ENCODE assay signal across 8 cellular contexts in genomic region chr3:173411288-173412064, GRCh38. TPM values are rescaled to one million over a fixed set of nuclear protein-coding genes. Genes with fewer than 3 reads are reported as not detected.
DNase-seq lines count a peak whose midpoint lies in the region; ATAC-seq, FAIRE-seq and TF ChIP-seq lines count a peak whose summit lies in the region.

No MANE protein-coding gene starts in this region.

- H3K27me3 Mint-ChIP-seq in type B pancreatic cell, result no peaks in the 10 kb centered on the region

- 59% methylated on average over 5 of the region's 5 CpGs for WGBS in hepatocyte (ENCODE audit: low lambda C conversion rate, missing lambda C conversion rate)

- no peak overlapping the region for H3K9ac ChIP-seq in KMS-11

- H3K27ac Mint-ChIP-seq in type B pancreatic cell, result no peak overlapping the region

- H3K79me2 ChIP-seq in KMS-11 (ENCODE audit: insufficient read depth, low read depth), result no peaks in the 10 kb centered on the region
- no peaks in the 10 kb centered on the region for H3K79me2 ChIP-seq in hepatocyte

- H3K36me3 ChIP-seq in KMS-11 (ENCODE audit: insufficient read depth) (no peaks in the 10 kb centered on the region), WERI-Rb-1 (no peaks in the 10 kb centered on the region), hepatocyte (replicated peaks; ENCODE audit: insufficient read depth, low read depth) (no peaks in the 10 kb centered on the region)

- no peak for ATAC-seq in activated CD4-positive, CD25-positive, alpha-beta regulatory T cell treated with anti-CD3 and anti-CD28 coated beads, Interleukin-2, amount 50 U/mL, for 24 hours
- no peak for ATAC-seq in HG02610 (IDR thresholded peaks at IDR 0.05; ENCODE audit: unreplicated experiment)

- peaks cover 18% of the 10 kb centered on the region for H3K4me1 Mint-ChIP-seq in type B pancreatic cell (ENCODE audit: unreplicated experiment)

- H3K4me3 ChIP-seq in KMS-11 (IDR thresholded peaks at IDR 0.05; ENCODE audit: insufficient read depth, low read depth, low read length) (no peak overlapping the region), WERI-Rb-1 (ENCODE audit: low read depth, low read length) (no peak overlapping the region), hepatocyte (no peak overlapping the region)

- H3K9me2 ChIP-seq in hepatocyte (replicated peaks; ENCODE audit: insufficient read depth), result no peaks in the 10 kb centered on the region

- DNase-seq in DMS153 (lab: John Stamatoyannopoulos, UW), result peak; percentile 40
- DNase-seq in WERI-Rb-1, result peak; percentile 12
- peak; percentile 60 for DNase-seq in hepatocyte (ENCODE audit: low spot score)
- DNase-seq in type B pancreatic cell (ENCODE audit: extremely low spot score, unreplicated experiment), result no peak
- DNase-seq in RCC 7860 (ENCODE audit: low spot score), result no peak

- no peak overlapping the region for H2AFZ ChIP-seq in KMS-11 (ENCODE audit: low read depth)
- H2AFZ ChIP-seq in hepatocyte, result no peak overlapping the region

- H3K4me2 ChIP-seq in KMS-11 (no peak overlapping the region), hepatocyte (no peak overlapping the region)

- no peak overlapping the region for H3K27ac ChIP-seq in KMS-11
- H3K27ac ChIP-seq in WERI-Rb-1, result no peak overlapping the region
- H3K27ac ChIP-seq in hepatocyte, result no peak overlapping the region

- no peaks in the 10 kb centered on the region for H3K9me3 ChIP-seq in WERI-Rb-1 (ENCODE audit: severe bottlenecking)
- H3K9me3 ChIP-seq in hepatocyte (ENCODE audit: low read depth), result no peaks in the 10 kb centered on the region

- H3K36me3 Mint-ChIP-seq in type B pancreatic cell, result no peaks in the 10 kb centered on the region

- H3K27me3 ChIP-seq in KMS-11 (ENCODE audit: insufficient read depth, low read depth) (no peaks in the 10 kb centered on the region), WERI-Rb-1 (ENCODE audit: insufficient read depth, low read depth, severe bottlenecking) (no peaks in the 10 kb centered on the region), hepatocyte (no peaks in the 10 kb centered on the region)

- H4K20me1 ChIP-seq in KMS-11 (ENCODE audit: insufficient read depth) (no peaks in the 10 kb centered on the region), hepatocyte (ENCODE audit: insufficient read depth, poor library complexity, severe bottlenecking) (no peaks in the 10 kb centered on the region)

- peak; percentile 72 for TF ChIP-seq CTCF in KMS-11 (conservative IDR thresholded peaks at IDR 0.05; ENCODE audit: low read depth, low read length)
- peak; percentile 22; the same call in 1 of the 2 replicates for TF ChIP-seq CTCF in WERI-Rb-1 (IDR thresholded peaks at IDR 0.05; ENCODE audit: low read depth, low read length)
- peak; percentile 71 for TF ChIP-seq CTCF in hepatocyte (IDR thresholded peaks at IDR 0.05; ENCODE audit: poor library complexity)
- peak; percentile 72 for TF ChIP-seq CTCF in type B pancreatic cell (conservative IDR thresholded peaks at IDR 0.05)

- H3K4me3 Mint-ChIP-seq in type B pancreatic cell, result no peak overlapping the region

- no peak for FAIRE-seq in RCC 7860 (lab: Jason Lieb, UNC)

- H3K4me1 ChIP-seq in KMS-11 (ENCODE audit: low read depth, poor library complexity, severe bottlenecking) (no peaks in the 10 kb centered on the region), hepatocyte (ENCODE audit: insufficient read depth) (peaks cover 5% of the 10 kb centered on the region)

- H3K9me3 Mint-ChIP-seq in type B pancreatic cell, result no peaks in the 10 kb centered on the region

RNA-seq across cellular contexts. Expression of gene NLGN1, which starts 13.9 kb away (rescaled TPM):
- 8.5 and 11.2 TPM in 2 replicates for total RNA-seq in hepatocyte
- polyA plus RNA-seq in hepatocyte, result 2.0 and 5.1 TPM in 2 replicates
- total RNA-seq in type B pancreatic cell (ENCODE audit: low replicate concordance), result 3.2 and 12.6 TPM in 2 replicates

Comparison
In these comparisons a context has a peak if more than half of its experiments do, and no peak if none do; other contexts are left out.
1. DNase-seq: peak in DMS153 (single experiment), WERI-Rb-1 (single experiment) and hepatocyte (single experiment); none in type B pancreatic cell (single experiment) and RCC 7860 (single experiment).
2. CTCF ChIP-seq: peak in every context shown above with its lines; median percentile 72 in KMS-11; 72 in type B pancreatic cell; 71 in hepatocyte; 22 in WERI-Rb-1.